ENCODE assay signal across 3 cellular contexts in genomic region chrX:139929876-139930275, GRCh38.
TF ChIP-seq lines count a peak whose summit lies in the region.

No MANE protein-coding gene starts in this region.

TF ChIP-seq in SK-N-SH, 30 proteins besides CTCF, POLR2A, EP300 and RAD21:
- TF ChIP-seq, protein P1, sequence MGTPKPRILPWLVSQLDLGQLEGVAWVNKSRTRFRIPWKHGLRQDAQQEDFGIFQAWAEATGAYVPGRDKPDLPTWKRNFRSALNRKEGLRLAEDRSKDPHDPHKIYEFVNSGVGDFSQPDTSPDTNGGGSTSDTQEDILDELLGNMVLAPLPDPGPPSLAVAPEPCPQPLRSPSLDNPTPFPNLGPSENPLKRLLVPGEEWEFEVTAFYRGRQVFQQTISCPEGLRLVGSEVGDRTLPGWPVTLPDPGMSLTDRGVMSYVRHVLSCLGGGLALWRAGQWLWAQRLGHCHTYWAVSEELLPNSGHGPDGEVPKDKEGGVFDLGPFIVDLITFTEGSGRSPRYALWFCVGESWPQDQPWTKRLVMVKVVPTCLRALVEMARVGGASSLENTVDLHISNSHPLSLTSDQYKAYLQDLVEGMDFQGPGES (IDR thresholded peaks at IDR 0.05; ENCODE audit: low read depth, low read length), result no peak
TF ChIP-seq in SK-N-SH: peak in this region for 0.

TF ChIP-seq in SK-N-SH treated with all-trans-retinoic acid at 6 μM for 48 hours, 23 proteins besides CTCF, POLR2A, EP300 and RAD21:
- TF ChIP-seq ESRRG (CRISPR knock-in tag; IDR thresholded peaks at IDR 0.05) (no peak), RARB (CRISPR knock-in tag; IDR thresholded peaks at IDR 0.05) (no peak), ZFP3 (CRISPR knock-in tag; IDR thresholded peaks at IDR 0.05) (no peak), ARNTL (CRISPR knock-in tag; IDR thresholded peaks at IDR 0.05; ENCODE audit: borderline replicate concordance, low read depth) (no peak), PATZ1 (CRISPR knock-in tag; IDR thresholded peaks at IDR 0.05; ENCODE audit: borderline replicate concordance) (no peak), ZFP30 (CRISPR knock-in tag; IDR thresholded peaks at IDR 0.05) (no peak), ZNF565 (CRISPR knock-in tag; conservative IDR thresholded peaks at IDR 0.05; ENCODE audit: low read depth) (no peak), OSR1 (CRISPR knock-in tag; IDR thresholded peaks at IDR 0.05) (no peak), CSDC2 (CRISPR knock-in tag; IDR thresholded peaks at IDR 0.05) (no peak), TCF4 (CRISPR knock-in tag; IDR thresholded peaks at IDR 0.05; ENCODE audit: borderline replicate concordance) (no peak), BACH2 (CRISPR knock-in tag; IDR thresholded peaks at IDR 0.05; ENCODE audit: borderline replicate concordance) (no peak)
- TF ChIP-seq, protein P2, sequence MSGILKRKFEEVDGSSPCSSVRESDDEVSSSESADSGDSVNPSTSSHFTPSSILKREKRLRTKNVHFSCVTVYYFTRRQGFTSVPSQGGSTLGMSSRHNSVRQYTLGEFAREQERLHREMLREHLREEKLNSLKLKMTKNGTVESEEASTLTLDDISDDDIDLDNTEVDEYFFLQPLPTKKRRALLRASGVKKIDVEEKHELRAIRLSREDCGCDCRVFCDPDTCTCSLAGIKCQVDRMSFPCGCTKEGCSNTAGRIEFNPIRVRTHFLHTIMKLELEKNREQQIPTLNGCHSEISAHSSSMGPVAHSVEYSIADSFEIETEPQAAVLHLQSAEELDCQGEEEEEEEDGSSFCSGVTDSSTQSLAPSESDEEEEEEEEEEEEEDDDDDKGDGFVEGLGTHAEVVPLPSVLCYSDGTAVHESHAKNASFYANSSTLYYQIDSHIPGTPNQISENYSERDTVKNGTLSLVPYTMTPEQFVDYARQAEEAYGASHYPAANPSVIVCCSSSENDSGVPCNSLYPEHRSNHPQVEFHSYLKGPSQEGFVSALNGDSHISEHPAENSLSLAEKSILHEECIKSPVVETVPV (CRISPR knock-in tag; IDR thresholded peaks at IDR 0.05), result no peak
- TF ChIP-seq, protein P3, sequence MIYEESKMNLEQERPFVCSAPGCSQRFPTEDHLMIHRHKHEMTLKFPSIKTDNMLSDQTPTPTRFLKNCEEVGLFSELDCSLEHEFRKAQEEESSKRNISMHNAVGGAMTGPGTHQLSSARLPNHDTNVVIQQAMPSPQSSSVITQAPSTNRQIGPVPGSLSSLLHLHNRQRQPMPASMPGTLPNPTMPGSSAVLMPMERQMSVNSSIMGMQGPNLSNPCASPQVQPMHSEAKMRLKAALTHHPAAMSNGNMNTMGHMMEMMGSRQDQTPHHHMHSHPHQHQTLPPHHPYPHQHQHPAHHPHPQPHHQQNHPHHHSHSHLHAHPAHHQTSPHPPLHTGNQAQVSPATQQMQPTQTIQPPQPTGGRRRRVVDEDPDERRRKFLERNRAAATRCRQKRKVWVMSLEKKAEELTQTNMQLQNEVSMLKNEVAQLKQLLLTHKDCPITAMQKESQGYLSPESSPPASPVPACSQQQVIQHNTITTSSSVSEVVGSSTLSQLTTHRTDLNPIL (CRISPR knock-in tag; IDR thresholded peaks at IDR 0.05; ENCODE audit: low read depth), result no peak
- TF ChIP-seq, protein P4, sequence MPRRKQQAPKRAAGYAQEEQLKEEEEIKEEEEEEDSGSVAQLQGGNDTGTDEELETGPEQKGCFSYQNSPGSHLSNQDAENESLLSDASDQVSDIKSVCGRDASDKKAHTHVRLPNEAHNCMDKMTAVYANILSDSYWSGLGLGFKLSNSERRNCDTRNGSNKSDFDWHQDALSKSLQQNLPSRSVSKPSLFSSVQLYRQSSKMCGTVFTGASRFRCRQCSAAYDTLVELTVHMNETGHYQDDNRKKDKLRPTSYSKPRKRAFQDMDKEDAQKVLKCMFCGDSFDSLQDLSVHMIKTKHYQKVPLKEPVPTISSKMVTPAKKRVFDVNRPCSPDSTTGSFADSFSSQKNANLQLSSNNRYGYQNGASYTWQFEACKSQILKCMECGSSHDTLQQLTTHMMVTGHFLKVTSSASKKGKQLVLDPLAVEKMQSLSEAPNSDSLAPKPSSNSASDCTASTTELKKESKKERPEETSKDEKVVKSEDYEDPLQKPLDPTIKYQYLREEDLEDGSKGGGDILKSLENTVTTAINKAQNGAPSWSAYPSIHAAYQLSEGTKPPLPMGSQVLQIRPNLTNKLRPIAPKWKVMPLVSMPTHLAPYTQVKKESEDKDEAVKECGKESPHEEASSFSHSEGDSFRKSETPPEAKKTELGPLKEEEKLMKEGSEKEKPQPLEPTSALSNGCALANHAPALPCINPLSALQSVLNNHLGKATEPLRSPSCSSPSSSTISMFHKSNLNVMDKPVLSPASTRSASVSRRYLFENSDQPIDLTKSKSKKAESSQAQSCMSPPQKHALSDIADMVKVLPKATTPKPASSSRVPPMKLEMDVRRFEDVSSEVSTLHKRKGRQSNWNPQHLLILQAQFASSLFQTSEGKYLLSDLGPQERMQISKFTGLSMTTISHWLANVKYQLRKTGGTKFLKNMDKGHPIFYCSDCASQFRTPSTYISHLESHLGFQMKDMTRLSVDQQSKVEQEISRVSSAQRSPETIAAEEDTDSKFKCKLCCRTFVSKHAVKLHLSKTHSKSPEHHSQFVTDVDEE (CRISPR knock-in tag; IDR thresholded peaks at IDR 0.05), result no peak

TF ChIP-seq in H1, 55 proteins besides CTCF, POLR2A, EP300 and RAD21:
- TF ChIP-seq TAF1 (IDR thresholded peaks at IDR 0.05; ENCODE audit: low read depth, low read length), result no peak
- no peak for TF ChIP-seq GABPA (IDR thresholded peaks at IDR 0.05; ENCODE audit: borderline replicate concordance, insufficient read depth, low read length)
- TF ChIP-seq CHD1 (IDR thresholded peaks at IDR 0.05; ENCODE audit: low read depth, low read length), result no peak
- TF ChIP-seq MAFK (IDR thresholded peaks at IDR 0.05; ENCODE audit: low read depth, low read length), result no peak
- no peak for TF ChIP-seq CEBPB (IDR thresholded peaks at IDR 0.05; ENCODE audit: low read depth, low read length)
- TF ChIP-seq, protein P5, sequence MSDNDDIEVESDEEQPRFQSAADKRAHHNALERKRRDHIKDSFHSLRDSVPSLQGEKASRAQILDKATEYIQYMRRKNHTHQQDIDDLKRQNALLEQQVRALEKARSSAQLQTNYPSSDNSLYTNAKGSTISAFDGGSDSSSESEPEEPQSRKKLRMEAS (IDR thresholded peaks at IDR 0.05), result no peak
- no peak for TF ChIP-seq RFX5 (IDR thresholded peaks at IDR 0.05; ENCODE audit: borderline replicate concordance, low read depth, low read length)
- TF ChIP-seq BCL11A (IDR thresholded peaks at IDR 0.05; ENCODE audit: low read depth in 2 of 2, low read length in 2 of 2), result no peak
